ENCODE assay signal across 9 cellular contexts in the genomic region with DNA sequence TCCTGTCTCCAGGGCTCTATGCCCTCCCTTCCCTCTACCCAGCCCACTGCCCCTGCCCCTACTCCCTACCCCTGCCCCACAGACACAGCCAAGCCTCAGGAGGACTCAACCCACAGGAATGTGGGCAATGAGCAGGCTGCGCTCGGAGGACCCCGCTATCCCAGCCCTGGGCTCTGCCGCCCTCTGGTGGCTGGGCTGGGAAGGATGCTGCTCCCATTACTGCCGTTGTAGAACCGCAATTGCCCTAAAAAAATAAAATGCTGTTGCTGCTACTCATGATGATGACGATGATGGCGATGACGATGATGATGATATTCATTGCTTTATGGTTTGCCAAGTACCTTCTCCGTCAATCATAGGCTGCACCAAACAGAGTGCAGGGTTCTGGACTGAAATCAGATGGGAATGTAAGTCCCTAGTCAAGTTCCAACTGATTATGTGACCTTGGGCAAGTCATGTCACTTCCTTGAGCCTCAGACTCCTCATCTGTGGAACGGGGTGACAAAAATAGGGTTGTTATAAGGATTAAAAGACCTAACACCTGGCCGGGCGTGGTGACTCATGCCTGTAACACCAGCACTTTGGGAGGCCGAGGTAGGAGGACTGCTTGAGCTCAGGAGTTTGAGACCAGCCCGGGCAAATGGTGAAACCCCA. TPM values are rescaled to one million over a fixed set of nuclear protein-coding genes. Genes with fewer than 3 reads are reported as not detected.
DNase-seq lines count a peak whose midpoint lies in the region; ATAC-seq and TF ChIP-seq lines count a peak whose summit lies in the region.
"Had no signal": no experiment of that assay in that cellular context is flagged by ENCODE, and none has a peak within 500 bp of the region (broad histone marks: within the 10 kb centered on the region; RNA-seq: fewer than 3 reads in every experiment).

No MANE protein-coding gene starts in this region.

- DNase-seq in DMS 273 treated with DMSO at 0.1 percent for 48 hours (lab: John Stamatoyannopoulos, UW) (peak; percentile 43), IMR-90 (peak; percentile 89), SK-MEL-5 (ENCODE audit: low read depth, low spot score) (peak; percentile 67), activated gamma-delta T cell treated with Interleukin-2 at 50 U/mL for 16 hours (peak; percentile 74), foreskin keratinocyte (peak; percentile 91 to 97), ovary (peak; percentile 80 to 89 (median 84)), type B pancreatic cell (ENCODE audit: extremely low spot score, unreplicated experiment) (no peak)

- POLR2A ChIA-PET in IMR-90 (lab: Charles Lee; ENCODE audit: unreplicated experiment): no interaction called here

- H3K4me3 ChIP-seq in IMR-90 (ENCODE audit: insufficient read depth, low read depth, low read length) (no peak overlapping the region), ovary (no peak overlapping the region)

- H3K36me3 ChIP-seq in IMR-90 (ENCODE audit: control insufficient read depth, insufficient read depth, low read length): no peaks in the 10 kb centered on the region
- no peaks in the 10 kb centered on the region for H3K36me3 ChIP-seq in ovary

- H2AK9ac ChIP-seq in IMR-90 (replicated peaks; ENCODE audit: low read depth, low read length, poor library complexity): peak overlapping the region; percentile 8

- no peaks in the 10 kb centered on the region for H3K9me1 ChIP-seq in IMR-90 (ENCODE audit: insufficient read depth, low read length)

- H3K4me1 ChIP-seq in IMR-90 (ENCODE audit: control insufficient read depth, insufficient read depth, low read length) (peaks cover 4% of the 10 kb centered on the region), foreskin keratinocyte (peaks cover 34% of the 10 kb centered on the region), ovary (ENCODE audit: insufficient read depth) (peaks cover 5% of the 10 kb centered on the region)

- no peaks in the 10 kb centered on the region for H3K27me3 Mint-ChIP-seq in type B pancreatic cell

- peak overlapping the region; percentile 48 for H2AFZ ChIP-seq in IMR-90 (replicated peaks; ENCODE audit: low read length, poor library complexity)

- no peak overlapping the region for H3K56ac ChIP-seq in IMR-90 (ENCODE audit: extremely low read depth, insufficient read depth, low read length)

- peak overlapping the region; percentile 71; the same call in 1 of the 2 replicates for H2AK5ac ChIP-seq in IMR-90 (ENCODE audit: low read depth, low read length)

- H3K27ac ChIP-seq in IMR-90 (ENCODE audit: insufficient read depth, low read length) (no peak overlapping the region), foreskin keratinocyte (peak overlapping the region; percentile 34), ovary (no peak overlapping the region)

- no peak overlapping the region for H3K23ac ChIP-seq in IMR-90 (ENCODE audit: low read depth, low read length)

- no peak for TF ChIP-seq EP300 in ovary (IDR thresholded peaks at IDR 0.05)

- H3K36me3 Mint-ChIP-seq in type B pancreatic cell: no peaks in the 10 kb centered on the region

- peak overlapping the region; percentile 52; the same call in 1 of the 2 replicates for H2BK120ac ChIP-seq in IMR-90 (ENCODE audit: low read depth, low read length)

- no peaks in the 10 kb centered on the region for H3K9me3 Mint-ChIP-seq in type B pancreatic cell

- intact Hi-C loops in IMR-90 (cut with micrococcal nuclease) (loop anchor here (1.0 to 5.0 kb wide), 5 partner anchors 34 to 174 kb away; no protein-coding TSS in a partner anchor), ovary (cut with DNase I) (loop anchor here (1.0 to 5.0 kb wide), 3 partner anchors 36 to 109 kb away; no protein-coding TSS in a partner anchor)

- TF ChIP-seq POLR2A in IMR-90 (IDR thresholded peaks at IDR 0.05; ENCODE audit: low read depth, low read length) (peak; percentile 66), ovary (IDR thresholded peaks at IDR 0.05) (peak; percentile 22)

- H3K27me3 ChIP-seq in IMR-90 (ENCODE audit: control insufficient read depth, insufficient read depth, low read length) (no peaks in the 10 kb centered on the region), foreskin keratinocyte (no peaks in the 10 kb centered on the region), ovary (no peaks in the 10 kb centered on the region)

- H4K8ac ChIP-seq in IMR-90 (ENCODE audit: low read depth in 2 of 2, low read length in 2 of 2): peak overlapping the region in 1 of 2 experiments; percentile 69; a peak in 1 of 4 replicates

- no peak overlapping the region for H4K5ac ChIP-seq in IMR-90 (ENCODE audit: low read depth, low read length)

- no peak overlapping the region for H3K14ac ChIP-seq in IMR-90 (replicated peaks; ENCODE audit: low read depth, low read length)

- in situ Hi-C loops in IMR-90 (cut with MboI; ENCODE audit: low sequenced_read_pairs) (loop anchor here (25.0 kb wide), 1 partner anchor 401 kb away; no protein-coding TSS in a partner anchor), SK-MEL-5 (cut with HindIII; ENCODE audit: low pct_unique_long_range_greater_than_20kb, low sequenced_read_pairs) (no loop called here)

- peak; percentile 99 for TF ChIP-seq CTCF in IMR-90 (conservative IDR thresholded peaks at IDR 0.05; ENCODE audit: low read depth, low read length)
- peak; percentile 100 for TF ChIP-seq CTCF in foreskin keratinocyte (conservative IDR thresholded peaks at IDR 0.05)
- peak; percentile 90 to 99 (median 98) for TF ChIP-seq CTCF in ovary (IDR thresholded peaks at IDR 0.05)
- peak; percentile 98 for TF ChIP-seq CTCF in type B pancreatic cell (conservative IDR thresholded peaks at IDR 0.05)

- peak; percentile 97 for ATAC-seq in IMR-90 (ENCODE audit: low read depth)
- ATAC-seq in foreskin keratinocyte: peak; percentile 65
- ATAC-seq in GM19395 (IDR thresholded peaks at IDR 0.05; ENCODE audit: unreplicated experiment): no peak

- H3K9ac ChIP-seq in IMR-90 (ENCODE audit: low read depth, low read length): no peak overlapping the region

- dilution Hi-C loops in IMR-90 (cut with HindIII; ENCODE audit: low sequenced_read_pairs, unreplicated experiment): no loop called here

- CTCF ChIA-PET in IMR-90 (lab: Yijun Ruan, JAX): interaction anchor here (1.5 to 2.5 kb wide), 3 partner anchors 106 to 109 kb away, joined by 6 to 13 read pairs (median 11); no protein-coding TSS in a partner anchor

- peak overlapping the region; percentile 37; the same call in 1 of the 2 replicates for H2BK20ac ChIP-seq in IMR-90 (ENCODE audit: low read depth, low read length)

- H3K4me1 Mint-ChIP-seq in type B pancreatic cell (ENCODE audit: unreplicated experiment): peaks cover 17% of the 10 kb centered on the region

- H3K27ac Mint-ChIP-seq in type B pancreatic cell: peak overlapping the region; percentile 51

- no peak overlapping the region for H3K4me2 ChIP-seq in IMR-90 (ENCODE audit: low read depth, low read length)

- TF ChIP-seq RAD21 in IMR-90 (IDR thresholded peaks at IDR 0.05; ENCODE audit: low read length): peak; percentile 100

- H3K79me1 ChIP-seq in IMR-90 (ENCODE audit: low read depth in 1 of 2, low read length in 2 of 2): no peaks in the 10 kb centered on the region

- H3K9me3 ChIP-seq in IMR-90 (ENCODE audit: control insufficient read depth, insufficient read depth, low read length) (no peaks in the 10 kb centered on the region), ovary (no peaks in the 10 kb centered on the region)

- H2BK5ac ChIP-seq in IMR-90 (ENCODE audit: low read depth, low read length, poor library complexity, severe bottlenecking): no peak overlapping the region

- H3K18ac ChIP-seq in IMR-90 (ENCODE audit: low read depth, low read length): no peak overlapping the region

- no TSS peak for BruUV-seq in IMR-90 (replicated peaks; lab: Mats Ljungman, UMichigan)

- 6% methylated on average over 6 of the region's 15 CpGs; no CpG with 5 or more reads in 1 of the 2 experiments for WGBS in IMR-90 (ENCODE audit: extremely low coverage in 2 of 2, insufficient read length in 1 of 2), 2 experiments
- WGBS in ovary, 3 donors: 21 to 25% (median 24%) methylated on average over 15 of the region's 15 CpGs

- peak overlapping the region; percentile 84 for H4K91ac ChIP-seq in IMR-90 (ENCODE audit: insufficient read depth, low read depth, low read length)

- H4K20me1 ChIP-seq in IMR-90 (ENCODE audit: insufficient read depth, low read length): no peaks in the 10 kb centered on the region

- H3K4me3 Mint-ChIP-seq in type B pancreatic cell: no peak overlapping the region

- peak overlapping the region; percentile 34 for H3K4ac ChIP-seq in IMR-90 (ENCODE audit: low read depth, low read length)

- H2BK15ac ChIP-seq in IMR-90 (ENCODE audit: low read depth, low read length): peak overlapping the region; percentile 52; the same call in 1 of the 3 replicates

RNA-seq across cellular contexts. Expression of a gene that starts 24.6 kb away (rescaled TPM):
- total RNA-seq in IMR-90 (2012; rRNA removed) (3.3 and 4.5 TPM in 2 replicates), foreskin keratinocyte (10.7 and 15.3 TPM in 2 replicates), ovary (10 to 100 TPM in 5 of 7 donors, 1 to 10 TPM in 2; 6.0 to 30.4 (median 14.6) TPM), type B pancreatic cell (ENCODE audit: low replicate concordance) (20.2 and 29.5 TPM in 2 replicates)
- polyA plus RNA-seq in IMR-90 (2012; rRNA removed) (16.8 and 17.2 TPM in 2 replicates), foreskin keratinocyte (11.1 and 13.9 TPM in 2 replicates), ovary (10 to 100 TPM in 1 of 2 donors, 1 to 10 TPM in 1; 2.3 to 15.5 TPM)
- 13.6 and 18.3 TPM in 2 replicates for polyA plus RNA-seq in IMR-90 (2012; cell fraction: cytosol; rRNA removed)
- 34.8 and 65.2 TPM in 2 replicates for polyA plus RNA-seq in IMR-90 (2012; cell fraction: nucleus; rRNA removed; ENCODE audit: low replicate concordance)
- total RNA-seq in SK-MEL-5 (2014; rRNA removed; shearing (Covaris generic)): 1.6 and 2.6 TPM in 2 replicates
- polyA plus RNA-seq in SK-MEL-5 (2015; cell fraction: cytosol; rRNA removed): 7.2 and 9.9 TPM in 2 replicates
- 11.4 and 22.0 TPM in 2 replicates for polyA plus RNA-seq in SK-MEL-5 (2015; cell fraction: nucleus; rRNA removed)

RNA-seq across cellular contexts. Expression of a gene that starts 32.0 kb away (rescaled TPM):
- total RNA-seq in IMR-90 (2012; rRNA removed): 22.5 and 24.0 TPM in 2 replicates
- polyA plus RNA-seq in IMR-90 (2012; rRNA removed): 72.6 and 82.5 TPM in 2 replicates
- 65.8 and 89.5 TPM in 2 replicates for polyA plus RNA-seq in IMR-90 (2012; cell fraction: cytosol; rRNA removed)
- 96.5 and 215 TPM in 2 replicates for polyA plus RNA-seq in IMR-90 (2012; cell fraction: nucleus; rRNA removed; ENCODE audit: low replicate concordance)
- 2.5 and 5.0 TPM in 2 replicates for total RNA-seq in SK-MEL-5 (2014; rRNA removed; shearing (Covaris generic))
- polyA plus RNA-seq in SK-MEL-5 (2015; cell fraction: cytosol; rRNA removed): 9.0 and 11.4 TPM in 2 replicates
- polyA plus RNA-seq in SK-MEL-5 (2015; cell fraction: nucleus; rRNA removed): 7.4 and 16.9 TPM in 2 replicates
- total RNA-seq in foreskin keratinocyte: 138 and 139 TPM in 2 replicates
- polyA plus RNA-seq in foreskin keratinocyte: 70.5 and 77.6 TPM in 2 replicates
- total RNA-seq in ovary: 10 to 100 TPM in 3 of 7 donors, 1 to 10 TPM in 4; 3.9 to 40.7 (median 8.8) TPM
- 1 to 10 TPM; 3.8 to 6.1 TPM for polyA plus RNA-seq in ovary
- 40.3 and 77.9 TPM in 2 replicates for total RNA-seq in type B pancreatic cell (ENCODE audit: low replicate concordance)
- total RNA-seq: T-helper 2 cell treated with Interferon-gamma antibody and Interleukin-4, amounts not matched to agents 100 ng/mL and 5 ng/mL, for 36 hours had no signal

RNA-seq across cellular contexts. Expression of a gene that starts 49.1 kb away (rescaled TPM):
- total RNA-seq in IMR-90 (2012; rRNA removed): 3.2 and 3.3 TPM in 2 replicates
- 5.8 and 7.5 TPM in 2 replicates for polyA plus RNA-seq in IMR-90 (2012; rRNA removed)
- polyA plus RNA-seq in IMR-90 (2012; cell fraction: cytosol; rRNA removed): 3.2 and 10.3 TPM in 2 replicates
- polyA plus RNA-seq in IMR-90 (2012; cell fraction: nucleus; rRNA removed; ENCODE audit: low replicate concordance): 3.8 and 21.9 TPM in 2 replicates
- total RNA-seq in SK-MEL-5 (2014; rRNA removed; shearing (Covaris generic)): 4.9 and 7.1 TPM in 2 replicates
- polyA plus RNA-seq in SK-MEL-5 (2015; cell fraction: cytosol; rRNA removed): 5.9 and 11.8 TPM in 2 replicates
- 6.1 and 12.5 TPM in 2 replicates for polyA plus RNA-seq in SK-MEL-5 (2015; cell fraction: nucleus; rRNA removed)
- total RNA-seq in foreskin keratinocyte: 5.1 and 5.4 TPM in 2 replicates
- polyA plus RNA-seq in foreskin keratinocyte: 3.4 and 4.1 TPM in 2 replicates
- 10 to 100 TPM in 4 of 7 donors, 1 to 10 TPM in 3; 4.6 to 12.4 (median 10.5) TPM for total RNA-seq in ovary
- polyA plus RNA-seq in ovary: 1 to 10 TPM; 2.6 to 6.6 TPM
- total RNA-seq in type B pancreatic cell (ENCODE audit: low replicate concordance): 11.1 and 12.9 TPM in 2 replicates
